In the genomic region with DNA sequence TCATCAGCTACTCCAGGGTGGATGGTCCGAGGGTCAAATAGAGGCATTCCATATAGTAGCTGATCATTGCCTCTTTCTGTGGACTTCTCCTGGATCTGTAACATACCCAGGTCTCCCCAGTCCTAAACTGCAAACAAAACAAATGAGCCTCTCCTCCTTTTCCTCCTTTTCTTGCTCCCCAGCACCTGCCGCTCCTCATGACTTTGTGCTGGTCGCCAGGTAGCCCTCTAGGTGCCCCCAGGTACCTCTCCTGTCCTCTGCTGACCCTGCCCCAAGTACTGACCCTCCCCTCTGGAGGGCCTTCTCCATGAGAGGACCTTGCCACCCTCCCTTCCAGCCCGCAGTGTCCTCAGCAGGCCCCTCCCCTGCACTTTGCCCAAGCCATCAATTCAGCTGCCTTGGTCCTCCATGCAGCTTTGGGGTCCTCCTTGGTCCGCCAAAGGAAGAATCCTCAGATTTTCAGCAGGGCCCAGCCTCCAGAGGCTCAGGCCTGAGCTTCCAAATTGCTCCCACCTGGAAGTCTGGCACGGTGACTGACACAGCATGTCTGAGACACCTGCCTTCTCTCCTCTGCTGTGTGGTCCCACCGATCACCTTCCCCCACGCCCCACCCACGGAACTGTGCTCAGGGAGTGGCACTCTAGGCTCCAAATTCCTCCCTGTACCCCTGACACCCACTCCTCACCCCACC, we compare ENCODE assay signal across 16 cellular contexts.
A peak's percentile ranks its signal among the peaks of the same experiment; 100 is the strongest.
DNase-seq lines count a peak whose midpoint lies in the region; ATAC-seq and TF ChIP-seq lines count a peak whose summit lies in the region.
"Had no signal": no experiment of that assay in that cellular context is flagged by ENCODE, and none has a peak within 500 bp of the region (broad histone marks: within the 10 kb centered on the region; RNA-seq: fewer than 3 reads in every experiment).

No MANE protein-coding gene starts in this region.

- DNase-seq in cardiac septum (ENCODE audit: low spot score): peak; percentile 53
- no peak for DNase-seq in left ventricle myocardium inferior
- peak; percentile 26 for DNase-seq in ecto neural progenitor cell (ENCODE audit: low spot score)
- peak; percentile 13 for DNase-seq in omental fat pad (ENCODE audit: low spot score)
- peak; percentile 34 for DNase-seq in ureter (ENCODE audit: low spot score)
- no peak for DNase-seq in activated effector memory CD4-positive, alpha-beta T cell treated with anti-CD3 and anti-CD28 coated beads, Interleukin-2, amount 50 U/mL, for 16 hours
- DNase-seq: activated effector memory CD4-positive, alpha-beta T cell treated with Interleukin-2 at 50 U/mL for 16 hours; C1 segment of cervical spinal cord; NCI-H1436; NCI-H524 treated with DMSO at 0.1 percent for 48 hours; stimulated activated CD4-positive, alpha-beta T cell treated with anti-CD3 and anti-CD28 coated beads, Interleukin-4, amount 100 ng/mL, for 4 hours; T1000 had no signal

- peaks cover 14% of the 10 kb centered on the region for H3K9me3 ChIP-seq in left ventricle myocardium inferior (replicated peaks)

- no peak overlapping the region for H3K27ac ChIP-seq in left ventricle myocardium inferior (replicated peaks)
- H3K27ac ChIP-seq: epithelial cell of prostate, RWPE1 had no signal

- H3K27me3 ChIP-seq in left ventricle myocardium inferior (ENCODE audit: low read depth): no peaks in the 10 kb centered on the region

- H3K4me1 ChIP-seq in left ventricle myocardium inferior: peaks cover 15% of the 10 kb centered on the region

- peaks cover 4% of the 10 kb centered on the region for H3K36me3 ChIP-seq in left ventricle myocardium inferior

- TF ChIP-seq CTCF in left ventricle myocardium inferior (IDR thresholded peaks at IDR 0.05; ENCODE audit: borderline replicate concordance) (no peak), omental fat pad (IDR thresholded peaks at IDR 0.05) (no peak)

- intact Hi-C loops in cardiac septum (cut with DNase I) (no loop called here), left ventricle myocardium inferior (cut with micrococcal nuclease) (no loop called here)

- ATAC-seq in omental fat pad (ENCODE audit: low FRiP score) (no peak), GM19467 (IDR thresholded peaks at IDR 0.05; ENCODE audit: unreplicated experiment) (no peak), GM19452 (IDR thresholded peaks at IDR 0.05; ENCODE audit: unreplicated experiment) (no peak)

- no peak overlapping the region for H3K4me3 ChIP-seq in left ventricle myocardium inferior

Comparison
In these comparisons a context has a peak if more than half of its experiments do, and no peak if none do; other contexts are left out.
1. DNase-seq: peak in cardiac septum (single experiment), ecto neural progenitor cell (single experiment), omental fat pad (single experiment) and ureter (single experiment); none in left ventricle myocardium inferior (single experiment) and activated effector memory CD4-positive, alpha-beta T cell treated with anti-CD3 and anti-CD28 coated beads, Interleukin-2, amount 50 U/mL, for 16 hours (single experiment).